Comparison of ENCODE assay signal across 1 cellular context in the genomic region with DNA sequence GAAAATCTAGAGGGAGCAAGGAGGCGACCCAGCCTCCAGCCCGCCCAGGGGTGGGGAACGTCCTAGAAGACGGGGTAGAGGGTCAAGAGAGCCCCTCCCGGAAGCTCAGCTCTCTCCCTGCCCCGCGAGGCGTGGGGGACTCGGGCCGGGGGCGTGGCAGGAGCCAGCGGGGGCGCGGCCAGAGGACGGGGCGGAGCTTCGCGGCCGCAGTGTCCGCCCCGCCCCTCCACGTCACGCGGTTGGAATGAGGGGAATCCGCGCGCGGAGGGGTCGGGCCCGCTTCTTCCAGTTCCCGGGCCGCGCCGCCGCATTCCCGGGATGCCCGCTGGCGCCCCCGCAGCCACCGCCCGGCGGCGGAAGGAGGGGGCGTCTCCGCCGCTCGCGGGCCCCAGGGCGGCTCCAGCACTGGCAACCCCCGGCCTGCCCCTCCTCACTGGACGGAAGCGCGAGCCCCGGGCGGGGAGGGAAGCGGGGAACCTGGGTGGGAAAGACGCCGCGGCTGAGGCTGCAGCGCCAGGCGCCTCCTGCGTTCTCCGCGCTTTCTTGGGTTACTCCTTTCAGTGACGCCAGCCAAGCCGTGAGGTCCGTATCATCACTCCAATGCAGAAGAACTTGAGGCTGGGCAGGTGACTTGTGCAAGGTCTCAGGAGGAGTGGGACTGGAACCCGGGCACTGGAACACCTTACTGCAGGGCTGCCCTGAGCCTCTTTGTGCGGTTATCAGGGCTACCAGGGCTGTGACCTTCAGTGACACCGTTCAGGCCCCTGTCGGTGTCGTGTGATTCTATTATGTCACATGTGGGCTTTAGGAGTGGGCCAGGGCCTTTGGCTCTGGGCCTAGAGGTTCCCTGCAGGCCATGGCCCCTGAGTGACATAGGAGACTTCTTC.
TF ChIP-seq lines count a peak whose summit lies in the region.

No MANE protein-coding gene starts in this region.

TF ChIP-seq in H1, 55 proteins besides CTCF, POLR2A, EP300 and RAD21:
- peak; percentile 6 for TF ChIP-seq EZH2 (IDR thresholded peaks at IDR 0.05; ENCODE audit: low read depth, low read length, severe bottlenecking)
- 0 out of 2 replicates have a peak, but pooled peaks have one; percentile 49 for TF ChIP-seq CREB1 (IDR thresholded peaks at IDR 0.05)
- TF ChIP-seq RBBP5 (IDR thresholded peaks at IDR 0.05; ENCODE audit: borderline replicate concordance, low read depth, low read length): no peak; the same call in 1 of the 2 replicates
- TF ChIP-seq HDAC2 (IDR thresholded peaks at IDR 0.05; ENCODE audit: borderline replicate concordance in 1 of 2, low read depth in 2 of 2, low read length in 2 of 2): 0 out of 4 replicates have a peak, but pooled peaks of 1 of the 2 experiments have one; percentile 45
- peak; percentile 76 for TF ChIP-seq BACH1 (IDR thresholded peaks at IDR 0.05; ENCODE audit: low read length)
- TF ChIP-seq CHD1 (IDR thresholded peaks at IDR 0.05; ENCODE audit: low read depth, low read length): no peak
- TF ChIP-seq ASH2L (IDR thresholded peaks at IDR 0.05; ENCODE audit: low read length): no peak
- no peak for TF ChIP-seq SIX5 (IDR thresholded peaks at IDR 0.05; ENCODE audit: low read depth, low read length)
- TF ChIP-seq SIRT6 (IDR thresholded peaks at IDR 0.05; ENCODE audit: low read length): no peak
- peak; percentile 50 for TF ChIP-seq KDM4A (IDR thresholded peaks at IDR 0.05; ENCODE audit: low read depth, low read length, severe bottlenecking)
- peak; percentile 96 for TF ChIP-seq EGR1 (IDR thresholded peaks at IDR 0.05; ENCODE audit: borderline replicate concordance, low read depth, low read length)
- TF ChIP-seq YY1 (IDR thresholded peaks at IDR 0.05; ENCODE audit: low read depth, low read length): no peak
- no peak for TF ChIP-seq SRF (IDR thresholded peaks at IDR 0.05; ENCODE audit: low read depth, low read length)
- TF ChIP-seq TEAD4 (IDR thresholded peaks at IDR 0.05; ENCODE audit: low read depth, low read length): peak; percentile 93
- TF ChIP-seq, protein P1, sequence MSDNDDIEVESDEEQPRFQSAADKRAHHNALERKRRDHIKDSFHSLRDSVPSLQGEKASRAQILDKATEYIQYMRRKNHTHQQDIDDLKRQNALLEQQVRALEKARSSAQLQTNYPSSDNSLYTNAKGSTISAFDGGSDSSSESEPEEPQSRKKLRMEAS (IDR thresholded peaks at IDR 0.05): 0 out of 2 replicates have a peak, but pooled peaks have one; percentile 8
